ENCODE assay signal across 13 cellular contexts in genomic region chr14:102608064-102608446, GRCh38.
DNase-seq lines count a peak whose midpoint lies in the region; ATAC-seq and TF ChIP-seq lines count a peak whose summit lies in the region.
"Had no signal": no experiment of that assay in that cellular context is flagged by ENCODE, and none has a peak within 500 bp of the region (broad histone marks: within the 10 kb centered on the region; RNA-seq: fewer than 3 reads in every experiment).

No MANE protein-coding gene starts in this region.

- H3K27ac ChIP-seq in SK-N-MC (0 out of 2 replicates have a peak overlapping the region, but pooled peaks have one; percentile 25), WERI-Rb-1 (no peak overlapping the region)

- H3K4me3 ChIP-seq in SK-N-MC: no peak overlapping the region
- H3K4me3 ChIP-seq in WERI-Rb-1 (ENCODE audit: low read depth, low read length): no peak overlapping the region

- TF ChIP-seq CTCF in WERI-Rb-1 (IDR thresholded peaks at IDR 0.05; ENCODE audit: low read depth, low read length): no peak

- DNase-seq in SK-N-MC (ENCODE audit: low read depth, low spot score) (no peak), globus pallidus (ENCODE audit: low spot score) (no peak), NCI-H82 (lab: John Stamatoyannopoulos, UW) (no peak), WERI-Rb-1 (no peak)
- DNase-seq: CD8-positive, alpha-beta memory T cell; central memory CD4-positive, alpha-beta T cell; NCI-H2227 treated with DMSO at 0.1 percent for 48 hours; RPMI8226 had no signal

- H3K36me3 ChIP-seq in SK-N-MC (ENCODE audit: insufficient read depth, low read length) (peaks cover 73% of the 10 kb centered on the region), WERI-Rb-1 (no peaks in the 10 kb centered on the region; the same call in 1 of the 2 replicates)

- no peaks in the 10 kb centered on the region for H3K27me3 ChIP-seq in WERI-Rb-1 (ENCODE audit: insufficient read depth, low read depth, severe bottlenecking)

- H3K9me3 ChIP-seq in SK-N-MC (ENCODE audit: low read depth, low read length): no peaks in the 10 kb centered on the region
- no peaks in the 10 kb centered on the region for H3K9me3 ChIP-seq in WERI-Rb-1 (ENCODE audit: severe bottlenecking)

- H3K9ac ChIP-seq in SK-N-MC (ENCODE audit: insufficient read length): no peak overlapping the region

- peak; percentile 47 for ATAC-seq in GM18499 (IDR thresholded peaks at IDR 0.05; ENCODE audit: insufficient read depth, unreplicated experiment)
- ATAC-seq in GM19467 (IDR thresholded peaks at IDR 0.05; ENCODE audit: unreplicated experiment): peak; percentile 41
- peak; percentile 45 for ATAC-seq in HG02943 (IDR thresholded peaks at IDR 0.05; ENCODE audit: low read depth, unreplicated experiment)
- ATAC-seq in HG03378 (IDR thresholded peaks at IDR 0.05; ENCODE audit: unreplicated experiment): no peak
- ATAC-seq: esophagus mucosa had no signal
